In genomic region chr1:39761557-39762260, GRCh38 we compare ENCODE assay signal across 1 cellular context.
TF ChIP-seq lines count a peak whose summit lies in the region.

No MANE protein-coding gene starts in this region.

TF ChIP-seq in H1, 55 proteins besides CTCF, POLR2A, EP300 and RAD21 (continued from another document):
- TF ChIP-seq, protein P1, sequence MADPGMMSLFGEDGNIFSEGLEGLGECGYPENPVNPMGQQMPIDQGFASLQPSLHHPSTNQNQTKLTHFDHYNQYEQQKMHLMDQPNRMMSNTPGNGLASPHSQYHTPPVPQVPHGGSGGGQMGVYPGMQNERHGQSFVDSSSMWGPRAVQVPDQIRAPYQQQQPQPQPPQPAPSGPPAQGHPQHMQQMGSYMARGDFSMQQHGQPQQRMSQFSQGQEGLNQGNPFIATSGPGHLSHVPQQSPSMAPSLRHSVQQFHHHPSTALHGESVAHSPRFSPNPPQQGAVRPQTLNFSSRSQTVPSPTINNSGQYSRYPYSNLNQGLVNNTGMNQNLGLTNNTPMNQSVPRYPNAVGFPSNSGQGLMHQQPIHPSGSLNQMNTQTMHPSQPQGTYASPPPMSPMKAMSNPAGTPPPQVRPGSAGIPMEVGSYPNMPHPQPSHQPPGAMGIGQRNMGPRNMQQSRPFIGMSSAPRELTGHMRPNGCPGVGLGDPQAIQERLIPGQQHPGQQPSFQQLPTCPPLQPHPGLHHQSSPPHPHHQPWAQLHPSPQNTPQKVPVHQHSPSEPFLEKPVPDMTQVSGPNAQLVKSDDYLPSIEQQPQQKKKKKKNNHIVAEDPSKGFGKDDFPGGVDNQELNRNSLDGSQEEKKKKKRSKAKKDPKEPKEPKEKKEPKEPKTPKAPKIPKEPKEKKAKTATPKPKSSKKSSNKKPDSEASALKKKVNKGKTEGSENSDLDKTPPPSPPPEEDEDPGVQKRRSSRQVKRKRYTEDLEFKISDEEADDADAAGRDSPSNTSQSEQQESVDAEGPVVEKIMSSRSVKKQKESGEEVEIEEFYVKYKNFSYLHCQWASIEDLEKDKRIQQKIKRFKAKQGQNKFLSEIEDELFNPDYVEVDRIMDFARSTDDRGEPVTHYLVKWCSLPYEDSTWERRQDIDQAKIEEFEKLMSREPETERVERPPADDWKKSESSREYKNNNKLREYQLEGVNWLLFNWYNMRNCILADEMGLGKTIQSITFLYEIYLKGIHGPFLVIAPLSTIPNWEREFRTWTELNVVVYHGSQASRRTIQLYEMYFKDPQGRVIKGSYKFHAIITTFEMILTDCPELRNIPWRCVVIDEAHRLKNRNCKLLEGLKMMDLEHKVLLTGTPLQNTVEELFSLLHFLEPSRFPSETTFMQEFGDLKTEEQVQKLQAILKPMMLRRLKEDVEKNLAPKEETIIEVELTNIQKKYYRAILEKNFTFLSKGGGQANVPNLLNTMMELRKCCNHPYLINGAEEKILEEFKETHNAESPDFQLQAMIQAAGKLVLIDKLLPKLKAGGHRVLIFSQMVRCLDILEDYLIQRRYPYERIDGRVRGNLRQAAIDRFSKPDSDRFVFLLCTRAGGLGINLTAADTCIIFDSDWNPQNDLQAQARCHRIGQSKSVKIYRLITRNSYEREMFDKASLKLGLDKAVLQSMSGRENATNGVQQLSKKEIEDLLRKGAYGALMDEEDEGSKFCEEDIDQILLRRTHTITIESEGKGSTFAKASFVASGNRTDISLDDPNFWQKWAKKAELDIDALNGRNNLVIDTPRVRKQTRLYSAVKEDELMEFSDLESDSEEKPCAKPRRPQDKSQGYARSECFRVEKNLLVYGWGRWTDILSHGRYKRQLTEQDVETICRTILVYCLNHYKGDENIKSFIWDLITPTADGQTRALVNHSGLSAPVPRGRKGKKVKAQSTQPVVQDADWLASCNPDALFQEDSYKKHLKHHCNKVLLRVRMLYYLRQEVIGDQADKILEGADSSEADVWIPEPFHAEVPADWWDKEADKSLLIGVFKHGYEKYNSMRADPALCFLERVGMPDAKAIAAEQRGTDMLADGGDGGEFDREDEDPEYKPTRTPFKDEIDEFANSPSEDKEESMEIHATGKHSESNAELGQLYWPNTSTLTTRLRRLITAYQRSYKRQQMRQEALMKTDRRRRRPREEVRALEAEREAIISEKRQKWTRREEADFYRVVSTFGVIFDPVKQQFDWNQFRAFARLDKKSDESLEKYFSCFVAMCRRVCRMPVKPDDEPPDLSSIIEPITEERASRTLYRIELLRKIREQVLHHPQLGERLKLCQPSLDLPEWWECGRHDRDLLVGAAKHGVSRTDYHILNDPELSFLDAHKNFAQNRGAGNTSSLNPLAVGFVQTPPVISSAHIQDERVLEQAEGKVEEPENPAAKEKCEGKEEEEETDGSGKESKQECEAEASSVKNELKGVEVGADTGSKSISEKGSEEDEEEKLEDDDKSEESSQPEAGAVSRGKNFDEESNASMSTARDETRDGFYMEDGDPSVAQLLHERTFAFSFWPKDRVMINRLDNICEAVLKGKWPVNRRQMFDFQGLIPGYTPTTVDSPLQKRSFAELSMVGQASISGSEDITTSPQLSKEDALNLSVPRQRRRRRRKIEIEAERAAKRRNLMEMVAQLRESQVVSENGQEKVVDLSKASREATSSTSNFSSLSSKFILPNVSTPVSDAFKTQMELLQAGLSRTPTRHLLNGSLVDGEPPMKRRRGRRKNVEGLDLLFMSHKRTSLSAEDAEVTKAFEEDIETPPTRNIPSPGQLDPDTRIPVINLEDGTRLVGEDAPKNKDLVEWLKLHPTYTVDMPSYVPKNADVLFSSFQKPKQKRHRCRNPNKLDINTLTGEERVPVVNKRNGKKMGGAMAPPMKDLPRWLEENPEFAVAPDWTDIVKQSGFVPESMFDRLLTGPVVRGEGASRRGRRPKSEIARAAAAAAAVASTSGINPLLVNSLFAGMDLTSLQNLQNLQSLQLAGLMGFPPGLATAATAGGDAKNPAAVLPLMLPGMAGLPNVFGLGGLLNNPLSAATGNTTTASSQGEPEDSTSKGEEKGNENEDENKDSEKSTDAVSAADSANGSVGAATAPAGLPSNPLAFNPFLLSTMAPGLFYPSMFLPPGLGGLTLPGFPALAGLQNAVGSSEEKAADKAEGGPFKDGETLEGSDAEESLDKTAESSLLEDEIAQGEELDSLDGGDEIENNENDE (IDR thresholded peaks at IDR 0.05; ENCODE audit: insufficient replicate concordance, low read length), result no peak
- no peak for TF ChIP-seq BCL11A (IDR thresholded peaks at IDR 0.05; ENCODE audit: low read depth in 2 of 2, low read length in 2 of 2)
- no peak for TF ChIP-seq SAP30 (IDR thresholded peaks at IDR 0.05; ENCODE audit: insufficient read depth, insufficient replicate concordance, low read length)
- TF ChIP-seq SP1 (IDR thresholded peaks at IDR 0.05; ENCODE audit: low read depth, low read length), result no peak
- TF ChIP-seq ATF2 (IDR thresholded peaks at IDR 0.05; ENCODE audit: low read length), result no peak
- no peak for TF ChIP-seq CHD1 (IDR thresholded peaks at IDR 0.05; ENCODE audit: low read depth, low read length)
- no peak for TF ChIP-seq BACH1 (IDR thresholded peaks at IDR 0.05; ENCODE audit: low read length)
- no peak for TF ChIP-seq NRF1 (IDR thresholded peaks at IDR 0.05; ENCODE audit: low read depth, low read length)
- TF ChIP-seq FOSL1 (IDR thresholded peaks at IDR 0.05; ENCODE audit: insufficient read depth, low read depth, low read length), result no peak
- TF ChIP-seq POLR2AphosphoS5 (IDR thresholded peaks at IDR 0.05; ENCODE audit: low read depth, low read length), result no peak
- TF ChIP-seq SIX5 (IDR thresholded peaks at IDR 0.05; ENCODE audit: low read depth, low read length), result no peak
- TF ChIP-seq CTBP2 (IDR thresholded peaks at IDR 0.05; ENCODE audit: borderline replicate concordance, insufficient read depth, insufficient read length, low read length), result no peak
- TF ChIP-seq RBBP5 (IDR thresholded peaks at IDR 0.05; ENCODE audit: borderline replicate concordance, low read depth, low read length), result no peak
- TF ChIP-seq GABPA (IDR thresholded peaks at IDR 0.05; ENCODE audit: borderline replicate concordance, insufficient read depth, low read length), result no peak
- TF ChIP-seq SUZ12 (IDR thresholded peaks at IDR 0.05; ENCODE audit: low read length), result no peak
TF ChIP-seq in H1: peak in this region for 0.
